ENCODE assay signal across 9 cellular contexts in the genomic region with DNA sequence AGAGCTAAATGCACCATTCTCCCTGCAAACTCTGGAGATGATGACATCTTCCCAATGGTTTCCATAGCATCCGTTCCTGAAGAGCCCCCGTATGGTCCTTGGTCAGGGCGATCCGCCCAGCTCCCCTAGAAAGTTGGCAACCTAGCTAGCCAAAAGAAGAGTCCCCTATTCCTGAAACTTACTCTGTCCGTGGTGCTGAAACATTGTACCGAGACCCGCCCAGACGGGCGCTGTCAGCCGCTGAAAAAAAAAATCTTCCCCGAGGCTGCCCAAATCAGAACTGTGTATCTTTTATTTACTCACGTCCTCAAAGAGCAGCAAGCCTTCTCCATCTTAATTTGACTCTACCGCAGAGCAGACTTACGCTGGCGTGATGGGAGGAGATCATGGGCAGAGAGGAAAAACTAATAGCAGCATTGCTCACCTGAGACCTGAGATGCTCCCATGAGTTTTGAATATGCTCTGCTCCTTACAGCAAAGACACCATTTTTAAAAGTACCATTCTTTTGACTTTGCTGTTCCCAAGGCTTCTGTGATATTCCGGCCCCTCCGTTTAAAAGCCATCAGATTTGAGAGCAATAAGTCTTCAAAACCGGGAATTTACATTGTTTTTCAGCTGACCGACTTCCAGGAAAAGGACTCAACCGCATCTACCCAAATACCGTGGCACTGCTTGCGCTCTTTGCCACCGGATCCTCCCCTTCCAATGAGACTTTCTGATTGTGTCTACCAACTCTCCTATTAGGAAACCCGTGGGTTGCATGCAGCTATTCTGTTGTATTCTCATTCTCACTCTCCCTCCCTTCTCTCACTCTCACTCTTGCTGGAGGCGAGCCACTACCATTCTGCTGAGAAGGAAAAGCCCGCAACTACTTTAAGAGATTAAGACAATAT. TPM values are rescaled to one million over a fixed set of nuclear protein-coding genes. Genes with fewer than 3 reads are reported as not detected.
DNase-seq lines count a peak whose midpoint lies in the region; ATAC-seq and FAIRE-seq lines count a peak whose summit lies in the region.
"Had no signal": no experiment of that assay in that cellular context is flagged by ENCODE, and none has a peak within 500 bp of the region (broad histone marks: within the 10 kb centered on the region; RNA-seq: fewer than 3 reads in every experiment).

SLC17A6 (plus strand) TSS at position 811 of the 894 bp plus-strand sequence. CDS start 153 bp downstream, outside the sequence.

- no peaks in the 10 kb centered on the region for H3K4me1 ChIP-seq in small intestine (ENCODE audit: control insufficient read depth in 2 of 2, insufficient read depth in 1 of 2, low read depth in 1 of 2, low read length in 1 of 2)

- H3K9me3 ChIP-seq in small intestine (ENCODE audit: control insufficient read depth, low read depth) = no peaks in the 10 kb centered on the region

- H3K4me3 ChIP-seq in small intestine (ENCODE audit: low read depth in 1 of 2, low read length in 2 of 2) = no peak within 1 kb of the TSS

- ATAC-seq in GM19395 (IDR thresholded peaks at IDR 0.05; ENCODE audit: unreplicated experiment) (peak; percentile 63), HG03520 (IDR thresholded peaks at IDR 0.05; ENCODE audit: unreplicated experiment) (no peak), GM18498 (IDR thresholded peaks at IDR 0.05; ENCODE audit: unreplicated experiment) (no peak)
- no peak for ATAC-seq in stimulated activated effector memory CD8-positive, alpha-beta T cell treated with anti-CD3 and anti-CD28 coated beads, Interleukin-12 subunit alpha, Interleukin-12 subunit beta, amount 100 ng/mL, for 72 hours

- H3K36me3 Mint-ChIP-seq in stimulated activated effector memory CD8-positive, alpha-beta T cell treated with anti-CD3 and anti-CD28 coated beads, Interleukin-12 subunit alpha, Interleukin-12 subunit beta, amount 100 ng/mL, for 72 hours = no peaks in the 10 kb centered on the region

- H3K36me3 ChIP-seq in small intestine (ENCODE audit: control insufficient read depth in 2 of 2, insufficient read depth in 2 of 2, low read length in 2 of 2) = no peaks in the 10 kb centered on the region

- no peak within 1 kb of the TSS for H3K27ac Mint-ChIP-seq in stimulated activated effector memory CD8-positive, alpha-beta T cell treated with anti-CD3 and anti-CD28 coated beads, Interleukin-12 subunit alpha, Interleukin-12 subunit beta, amount 100 ng/mL, for 72 hours

- no peak within 1 kb of the TSS for H3K4me3 Mint-ChIP-seq in stimulated activated effector memory CD8-positive, alpha-beta T cell treated with anti-CD3 and anti-CD28 coated beads, Interleukin-12 subunit alpha, Interleukin-12 subunit beta, amount 100 ng/mL, for 72 hours

- H3K4me1 Mint-ChIP-seq in stimulated activated effector memory CD8-positive, alpha-beta T cell treated with anti-CD3 and anti-CD28 coated beads, Interleukin-12 subunit alpha, Interleukin-12 subunit beta, amount 100 ng/mL, for 72 hours = peaks cover 19% of the 10 kb centered on the region

- DNase-seq in A172 (ENCODE audit: low spot score) (peak; percentile 14), NCI-H2171 treated with DMSO at 0.1 percent for 48 hours (lab: John Stamatoyannopoulos, UW) (peak; percentile 95), dermis blood vessel endothelial cell (peak; percentile 40), small intestine (peak; percentile 5)
- DNase-seq in stimulated activated effector memory CD8-positive, alpha-beta T cell treated with anti-CD3 and anti-CD28 coated beads, Interleukin-12 subunit alpha, Interleukin-12 subunit beta, amount 100 ng/mL, for 72 hours (ENCODE audit: low spot score in 2 of 2) = no peak

- peaks cover 6% of the 10 kb centered on the region for H3K9me3 Mint-ChIP-seq in stimulated activated effector memory CD8-positive, alpha-beta T cell treated with anti-CD3 and anti-CD28 coated beads, Interleukin-12 subunit alpha, Interleukin-12 subunit beta, amount 100 ng/mL, for 72 hours

- 4 to 10% (median 8%) methylated on average over 26 of the region's 26 CpGs for WGBS in small intestine, 3 donors

- H3K27ac ChIP-seq in small intestine (ENCODE audit: low read depth in 1 of 2, low read length in 1 of 2) = no peak within 1 kb of the TSS

- FAIRE-seq in small intestine (lab: Jason Lieb, UNC) = no peak

- H3K27me3 ChIP-seq in small intestine (ENCODE audit: control insufficient read depth in 2 of 2, insufficient read depth in 2 of 2, low read length in 2 of 2) = peaks cover 5 to 33% of the 10 kb centered on the region in 2 donors

RNA-seq across cellular contexts. Expression of gene SLC17A6, which starts in this region (rescaled TPM):
- total RNA-seq in A172 (2014; rRNA removed; shearing (Covaris generic)) = not detected in 2 replicates
- total RNA-seq in dermis blood vessel endothelial cell = not detected in 2 replicates
- polyA plus RNA-seq in small intestine = not detected
- total RNA-seq: pulmonary artery endothelial cell had no signal

Comparison
In these comparisons a context has a peak if more than half of its experiments do, and no peak if none do; other contexts are left out.
1. Peak in DNase-seq in A172; RNA of the gene not detected or under 1 TPM.
2. Peak in DNase-seq in dermis blood vessel endothelial cell; RNA of the gene not detected or under 1 TPM.
3. Peak in DNase-seq in small intestine; RNA of the gene not detected or under 1 TPM.